In the genomic region with DNA sequence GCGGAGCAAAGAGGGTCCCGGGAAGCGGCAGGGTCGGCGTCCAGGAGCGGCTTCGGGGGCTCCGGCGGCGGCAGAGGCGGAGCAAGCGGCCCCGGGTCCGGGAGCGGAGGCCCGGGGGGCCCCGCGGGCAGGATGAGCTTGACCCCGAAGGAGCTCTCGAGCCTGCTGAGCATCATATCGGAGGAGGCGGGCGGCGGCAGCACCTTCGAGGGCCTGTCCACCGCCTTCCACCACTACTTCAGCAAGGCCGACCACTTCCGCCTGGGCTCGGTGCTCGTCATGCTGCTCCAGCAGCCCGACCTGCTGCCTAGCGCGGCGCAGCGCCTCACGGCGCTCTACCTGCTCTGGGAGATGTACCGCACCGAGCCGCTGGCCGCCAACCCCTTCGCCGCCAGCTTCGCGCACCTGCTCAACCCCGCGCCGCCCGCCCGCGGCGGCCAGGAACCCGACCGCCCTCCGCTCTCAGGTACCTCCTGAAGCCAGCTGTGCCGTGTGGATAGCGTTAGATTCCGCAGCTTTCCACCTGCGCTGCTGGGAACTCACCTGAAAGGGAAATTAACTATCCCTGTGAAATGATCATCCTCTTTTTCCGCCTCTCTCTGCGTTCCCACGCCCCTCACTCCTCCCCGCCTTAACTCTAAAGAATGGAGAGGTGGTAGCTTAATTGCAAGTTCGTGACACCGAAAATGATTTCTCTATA, we compare ENCODE assay signal across 8 cellular contexts. TPM values are rescaled to one million over a fixed set of nuclear protein-coding genes. Genes with fewer than 3 reads are reported as not detected.
DNase-seq lines count a peak whose midpoint lies in the region; ATAC-seq and TF ChIP-seq lines count a peak whose summit lies in the region.

No MANE protein-coding gene starts in this region.

- peaks cover 24% of the 10 kb centered on the region for H3K4me1 ChIP-seq in ACC112 (ENCODE audit: control insufficient read depth, insufficient read depth, low read length, unreplicated experiment)
- peaks cover 28 to 39% of the 10 kb centered on the region in 2 donors for H3K4me1 ChIP-seq in naive thymus-derived CD4-positive, alpha-beta T cell (ENCODE audit: control insufficient read depth in 2 of 2, insufficient read depth in 2 of 2, low read length in 2 of 2)

- H3K9me3 Mint-ChIP-seq in activated CD8-positive, alpha-beta memory T cell treated with anti-CD3 and anti-CD28 coated beads, Interleukin-2, amount 10 ng/mL, durations not matched to agents 7 days and 5 days (ENCODE audit: low read depth), result no peaks in the 10 kb centered on the region
- peaks cover 0 to 5% (median 0%) of the 10 kb centered on the region in 11 donors for H3K9me3 Mint-ChIP-seq in naive thymus-derived CD4-positive, alpha-beta T cell
- no peaks in the 10 kb centered on the region for H3K9me3 Mint-ChIP-seq in stimulated activated memory B cell treated with anti-CD40 and anti-IgM and Interleukin-4, amounts not matched to agents 10 μg/mL and 1 μg/mL and 100 μg/mL, for 72 hours

- no peaks in the 10 kb centered on the region for H3K9me3 ChIP-seq in naive thymus-derived CD4-positive, alpha-beta T cell (ENCODE audit: control insufficient read depth in 2 of 3, low read length in 3 of 3)

- H2AFZ ChIP-seq in ACC112 (ENCODE audit: low read length, unreplicated experiment), result peak overlapping the region; percentile 96

- TF ChIP-seq POLR2A in erythroblast (IDR thresholded peaks at IDR 0.05; ENCODE audit: low read length), result no peak

- intact Hi-C loops in naive thymus-derived CD4-positive, alpha-beta T cell (cut with micrococcal nuclease), result loop anchor here (1.0 to 10.0 kb wide), 14 partner anchors 18 to 690 kb away; a partner anchor contains a TSS

- peak overlapping the region; percentile 91 for H3K4me3 Mint-ChIP-seq in activated CD8-positive, alpha-beta memory T cell treated with anti-CD3 and anti-CD28 coated beads, Interleukin-2, amount 10 ng/mL, durations not matched to agents 7 days and 5 days
- H3K4me3 Mint-ChIP-seq in naive thymus-derived CD4-positive, alpha-beta T cell, result peak overlapping the region; percentile 91 to 98 (median 96)
- peak overlapping the region; percentile 91 for H3K4me3 Mint-ChIP-seq in stimulated activated memory B cell treated with anti-CD40 and anti-IgM and Interleukin-4, amounts not matched to agents 10 μg/mL and 1 μg/mL and 100 μg/mL, for 72 hours

- DNase-seq in NCI-H748 (lab: John Stamatoyannopoulos, UW; ENCODE audit: unreplicated experiment) (peak; percentile 68), erythroblast (lab: John Stamatoyannopoulos, UW) (peak; percentile 81 to 87)
- peak; percentile 89 for DNase-seq in activated CD8-positive, alpha-beta memory T cell treated with anti-CD3 and anti-CD28 coated beads, Interleukin-2, amount 10 ng/mL, durations not matched to agents 7 days and 5 days
- peak in 4 of 9 donors; percentile 71 to 82 (median 76) for DNase-seq in naive thymus-derived CD4-positive, alpha-beta T cell

- peaks cover 39% of the 10 kb centered on the region for H3K79me2 ChIP-seq in ACC112 (ENCODE audit: control insufficient read depth, insufficient read depth, low read length, unreplicated experiment)

- H3K36me3 ChIP-seq in ACC112 (ENCODE audit: insufficient read depth, low read length), result no peaks in the 10 kb centered on the region
- peaks cover 0 to 8% (median 0%) of the 10 kb centered on the region in 3 experiments for H3K36me3 ChIP-seq in naive thymus-derived CD4-positive, alpha-beta T cell (ENCODE audit: control insufficient read depth in 2 of 3, insufficient read depth in 3 of 3, low read length in 3 of 3)

- H3K27me3 Mint-ChIP-seq in activated CD8-positive, alpha-beta memory T cell treated with anti-CD3 and anti-CD28 coated beads, Interleukin-2, amount 10 ng/mL, durations not matched to agents 7 days and 5 days, result no peaks in the 10 kb centered on the region
- H3K27me3 Mint-ChIP-seq in naive thymus-derived CD4-positive, alpha-beta T cell, result no peaks in the 10 kb centered on the region
- no peaks in the 10 kb centered on the region for H3K27me3 Mint-ChIP-seq in stimulated activated memory B cell treated with anti-CD40 and anti-IgM and Interleukin-4, amounts not matched to agents 10 μg/mL and 1 μg/mL and 100 μg/mL, for 72 hours

- peak; percentile 39 for ATAC-seq in GM18517 (IDR thresholded peaks at IDR 0.05; ENCODE audit: unreplicated experiment)
- peak; percentile 54 for ATAC-seq in HG03045 (IDR thresholded peaks at IDR 0.05; ENCODE audit: unreplicated experiment)
- peak; percentile 75 for ATAC-seq in activated CD8-positive, alpha-beta memory T cell treated with anti-CD3 and anti-CD28 coated beads, Interleukin-2, amount 10 ng/mL, durations not matched to agents 7 days and 5 days
- ATAC-seq in naive thymus-derived CD4-positive, alpha-beta T cell, result peak; percentile 79
- peak; percentile 83 for ATAC-seq in stimulated activated memory B cell treated with anti-CD40 and anti-IgM and Interleukin-4, amounts not matched to agents 10 μg/mL and 1 μg/mL and 100 μg/mL, for 72 hours

- peaks cover 46% of the 10 kb centered on the region for H3K4me1 Mint-ChIP-seq in activated CD8-positive, alpha-beta memory T cell treated with anti-CD3 and anti-CD28 coated beads, Interleukin-2, amount 10 ng/mL, durations not matched to agents 7 days and 5 days
- H3K4me1 Mint-ChIP-seq in naive thymus-derived CD4-positive, alpha-beta T cell, result peaks cover 27 to 63% (median 55%) of the 10 kb centered on the region in 7 donors
- H3K4me1 Mint-ChIP-seq in stimulated activated memory B cell treated with anti-CD40 and anti-IgM and Interleukin-4, amounts not matched to agents 10 μg/mL and 1 μg/mL and 100 μg/mL, for 72 hours, result peaks cover 48% of the 10 kb centered on the region

- POLR2A ChIA-PET in naive thymus-derived CD4-positive, alpha-beta T cell (lab: Charles Lee), result interaction anchor here (0.5 to 2.9 kb wide), 21 partner anchors 13 to 251 kb away, joined by 3 to 14 read pairs (median 4); a partner anchor contains a TSS

- peaks cover 29% of the 10 kb centered on the region for H3K36me3 Mint-ChIP-seq in activated CD8-positive, alpha-beta memory T cell treated with anti-CD3 and anti-CD28 coated beads, Interleukin-2, amount 10 ng/mL, durations not matched to agents 7 days and 5 days
- peaks cover 0 to 15% (median 9%) of the 10 kb centered on the region in 5 donors for H3K36me3 Mint-ChIP-seq in naive thymus-derived CD4-positive, alpha-beta T cell
- peaks cover 22% of the 10 kb centered on the region for H3K36me3 Mint-ChIP-seq in stimulated activated memory B cell treated with anti-CD40 and anti-IgM and Interleukin-4, amounts not matched to agents 10 μg/mL and 1 μg/mL and 100 μg/mL, for 72 hours

- H3K27ac Mint-ChIP-seq in activated CD8-positive, alpha-beta memory T cell treated with anti-CD3 and anti-CD28 coated beads, Interleukin-2, amount 10 ng/mL, durations not matched to agents 7 days and 5 days, result peak overlapping the region; percentile 97
- H3K27ac Mint-ChIP-seq in naive thymus-derived CD4-positive, alpha-beta T cell, result peak overlapping the region; percentile 92 to 98 (median 96)
- H3K27ac Mint-ChIP-seq in stimulated activated memory B cell treated with anti-CD40 and anti-IgM and Interleukin-4, amounts not matched to agents 10 μg/mL and 1 μg/mL and 100 μg/mL, for 72 hours, result peak overlapping the region; percentile 92

- H3K4me3 ChIP-seq in ACC112 (ENCODE audit: low read depth, low read length), result peak overlapping the region; percentile 97
- peak overlapping the region; percentile 91 for H3K4me3 ChIP-seq in naive thymus-derived CD4-positive, alpha-beta T cell (ENCODE audit: low read length)

- H3K27ac ChIP-seq in ACC112 (ENCODE audit: low read depth, low read length), result peak overlapping the region; percentile 66
- peak overlapping the region; percentile 99 for H3K27ac ChIP-seq in naive thymus-derived CD4-positive, alpha-beta T cell (ENCODE audit: low read depth, low read length)

- CTCF ChIA-PET in activated CD8-positive, alpha-beta memory T cell treated with anti-CD3 and anti-CD28 coated beads, Interleukin-2, amount 10 ng/mL, durations not matched to agents 7 days and 5 days (lab: Charles Lee), result interaction anchor here (0.8 to 4.8 kb wide), 17 partner anchors 12 to 476 kb away, joined by 3 to 28 read pairs (median 5); a partner anchor contains a TSS
- CTCF ChIA-PET in naive thymus-derived CD4-positive, alpha-beta T cell (lab: Charles Lee), result interaction anchor here (0.6 to 1.7 kb wide), 7 partner anchors 10 to 89 kb away, joined by 3 to 5 read pairs (median 3); a partner anchor contains a TSS

- no peaks in the 10 kb centered on the region for H3K27me3 ChIP-seq in ACC112 (ENCODE audit: insufficient read depth, low read length)
- no peaks in the 10 kb centered on the region for H3K27me3 ChIP-seq in naive thymus-derived CD4-positive, alpha-beta T cell (ENCODE audit: control insufficient read depth in 2 of 2, insufficient read depth in 2 of 2, low read length in 2 of 2)

RNA-seq across cellular contexts. Expression of a gene that starts 0.5 kb away (rescaled TPM):
- 10 to 100 TPM; 57.4 to 71.9 TPM for total RNA-seq in activated CD8-positive, alpha-beta memory T cell treated with anti-CD3 and anti-CD28 coated beads, Interleukin-2, amount 10 ng/mL, durations not matched to agents 7 days and 5 days
- 10 to 100 TPM; 49.0 to 65.7 (median 54.3) TPM for total RNA-seq in naive thymus-derived CD4-positive, alpha-beta T cell
- 10 to 100 TPM; 60.4 to 64.0 TPM for polyA plus RNA-seq in naive thymus-derived CD4-positive, alpha-beta T cell

RNA-seq across cellular contexts. Expression of a gene that starts 55.3 kb away (rescaled TPM):
- total RNA-seq in activated CD8-positive, alpha-beta memory T cell treated with anti-CD3 and anti-CD28 coated beads, Interleukin-2, amount 10 ng/mL, durations not matched to agents 7 days and 5 days, result 100 to 1,000 TPM in 1 of 2 experiments, 10 to 100 TPM in 1; 72.3 to 100 TPM
- 100 to 1,000 TPM in 4 of 5 experiments, 10 to 100 TPM in 1; 88.9 to 159 (median 114) TPM for total RNA-seq in naive thymus-derived CD4-positive, alpha-beta T cell
- 10 to 100 TPM; 45.2 to 52.6 TPM for polyA plus RNA-seq in naive thymus-derived CD4-positive, alpha-beta T cell
